ENCODE assay signal across 1 cellular context in the genomic region with DNA sequence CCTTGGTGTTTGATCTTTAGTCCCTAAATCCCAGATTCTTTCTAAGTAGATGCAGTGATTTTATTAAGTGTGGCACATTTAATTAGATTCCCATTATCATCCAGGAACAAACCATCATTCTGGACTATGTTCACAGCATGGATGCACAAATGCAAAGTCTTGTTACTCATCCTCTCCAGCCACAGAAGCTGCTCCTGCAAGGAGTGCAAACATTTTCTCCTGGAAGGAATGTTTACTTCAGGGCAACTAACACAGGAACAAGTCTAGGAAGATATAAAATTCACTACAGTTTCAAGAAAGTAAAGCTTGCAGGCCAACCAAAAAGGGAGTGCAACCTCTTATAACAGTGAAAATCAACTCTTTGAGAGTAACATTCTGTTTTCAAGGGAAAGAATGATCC.
TF ChIP-seq lines count a peak whose summit lies in the region.

No MANE protein-coding gene starts in this region.

TF ChIP-seq in endothelial cell of umbilical vein, 7 proteins besides CTCF, POLR2A, EP300 and RAD21:
- TF ChIP-seq JUN (IDR thresholded peaks at IDR 0.05; ENCODE audit: borderline replicate concordance, insufficient read depth, insufficient read length, low read depth) (no peak), FOS (IDR thresholded peaks at IDR 0.05; ENCODE audit: borderline replicate concordance, insufficient read depth, low read length) (no peak), MYC (IDR thresholded peaks at IDR 0.05; ENCODE audit: low read depth, low read length) (no peak), EZH2 (IDR thresholded peaks at IDR 0.05; ENCODE audit: borderline replicate concordance, low read depth, low read length, severe bottlenecking) (no peak), GATA2 (IDR thresholded peaks at IDR 0.05; ENCODE audit: insufficient read depth, insufficient read length, low read depth, low read length) (no peak), POLR2AphosphoS5 (IDR thresholded peaks at IDR 0.05; ENCODE audit: insufficient read depth, low read depth, low read length) (no peak)
- TF ChIP-seq, protein P1, sequence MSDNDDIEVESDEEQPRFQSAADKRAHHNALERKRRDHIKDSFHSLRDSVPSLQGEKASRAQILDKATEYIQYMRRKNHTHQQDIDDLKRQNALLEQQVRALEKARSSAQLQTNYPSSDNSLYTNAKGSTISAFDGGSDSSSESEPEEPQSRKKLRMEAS (IDR thresholded peaks at IDR 0.05; ENCODE audit: insufficient read depth, insufficient read length): no peak
